Comparison of ENCODE assay signal across 8 cellular contexts in genomic region chr6:147205690-147206600, GRCh38. TPM values are rescaled to one million over a fixed set of nuclear protein-coding genes. Genes with fewer than 3 reads are reported as not detected.
DNase-seq lines count a peak whose midpoint lies in the region; ATAC-seq, FAIRE-seq and TF ChIP-seq lines count a peak whose summit lies in the region.

No MANE protein-coding gene starts in this region.

- H3K9me3 ChIP-seq in iPS-20b (ENCODE audit: insufficient read depth, low read depth, low read length) (no peaks in the 10 kb centered on the region), suprapubic skin (no peaks in the 10 kb centered on the region)

- FAIRE-seq in urothelium cell line (lab: Jason Lieb, UNC): no peak

- H3K36me3 ChIP-seq in iPS-20b (ENCODE audit: insufficient read depth, low read depth, low read length) (no peaks in the 10 kb centered on the region), suprapubic skin (no peaks in the 10 kb centered on the region)

- H3K27me3 Mint-ChIP-seq in CD14-positive monocyte (ENCODE audit: low read depth in 3 of 3): peaks cover 0 to 2% (median 0%) of the 10 kb centered on the region in 3 donors
- no peaks in the 10 kb centered on the region for H3K27me3 Mint-ChIP-seq in activated CD4-positive, alpha-beta memory T cell treated with anti-CD3 and anti-CD28 coated beads for 36 hours

- POLR2A ChIA-PET in activated CD4-positive, alpha-beta memory T cell treated with anti-CD3 and anti-CD28 coated beads for 36 hours (lab: Charles Lee): no interaction called here

- H3K36me3 Mint-ChIP-seq in CD14-positive monocyte: peaks cover 3 to 6% of the 10 kb centered on the region in 2 donors
- H3K36me3 Mint-ChIP-seq in activated CD4-positive, alpha-beta memory T cell treated with anti-CD3 and anti-CD28 coated beads for 36 hours: peaks cover 12% of the 10 kb centered on the region

- no peak for TF ChIP-seq POLR2A in suprapubic skin (IDR thresholded peaks at IDR 0.05)

- no peak for ATAC-seq in GM21723 (IDR thresholded peaks at IDR 0.05; ENCODE audit: unreplicated experiment)

- WGBS in suprapubic skin: 47% methylated on average over 5 of the region's 5 CpGs

- peak overlapping the region; percentile 6 to 62 for H3K4me3 Mint-ChIP-seq in CD14-positive monocyte
- peak overlapping the region; percentile 92 for H3K4me3 Mint-ChIP-seq in activated CD4-positive, alpha-beta memory T cell treated with anti-CD3 and anti-CD28 coated beads for 36 hours

- peak overlapping the region in 1 of 7 donors; percentile 64 for H3K27ac Mint-ChIP-seq in CD14-positive monocyte
- H3K27ac Mint-ChIP-seq in activated CD4-positive, alpha-beta memory T cell treated with anti-CD3 and anti-CD28 coated beads for 36 hours: peak overlapping the region; percentile 31

- no peak overlapping the region for H3K9ac ChIP-seq in iPS-20b (ENCODE audit: low read depth, low read length)

- TF ChIP-seq CTCF in CD14-positive monocyte (IDR thresholded peaks at IDR 0.05): no peak
- TF ChIP-seq CTCF in suprapubic skin (IDR thresholded peaks at IDR 0.05): no peak

- H3K27ac ChIP-seq in iPS-20b (ENCODE audit: low read length) (no peak overlapping the region), suprapubic skin (peak overlapping the region; percentile 20)

- no peaks in the 10 kb centered on the region for H3K9me3 Mint-ChIP-seq in CD14-positive monocyte
- H3K9me3 Mint-ChIP-seq in activated CD4-positive, alpha-beta memory T cell treated with anti-CD3 and anti-CD28 coated beads for 36 hours: no peaks in the 10 kb centered on the region

- DNase-seq in CD14-positive monocyte (ENCODE audit: low spot score) (no peak), HT-29 (ENCODE audit: low spot score) (peak; percentile 43), suprapubic skin (ENCODE audit: low spot score in 2 of 2) (no peak), urothelium cell line (ENCODE audit: low spot score) (no peak), RPMI8226 (no peak)
- DNase-seq in activated CD4-positive, alpha-beta memory T cell treated with anti-CD3 and anti-CD28 coated beads for 36 hours: no peak

- H3K4me1 Mint-ChIP-seq in CD14-positive monocyte: peaks cover 39% of the 10 kb centered on the region
- H3K4me1 Mint-ChIP-seq in activated CD4-positive, alpha-beta memory T cell treated with anti-CD3 and anti-CD28 coated beads for 36 hours (ENCODE audit: low read depth): peaks cover 29% of the 10 kb centered on the region

- CTCF ChIA-PET in activated CD4-positive, alpha-beta memory T cell treated with anti-CD3 and anti-CD28 coated beads for 36 hours (lab: Charles Lee): interaction anchor here (1.2 kb wide), 1 partner anchor 11 kb away, joined by 3 read pairs; no protein-coding TSS in a partner anchor

- H3K4me1 ChIP-seq in iPS-20b (ENCODE audit: insufficient read depth, low read length) (peaks cover 5% of the 10 kb centered on the region; the same call in 1 of the 2 replicates), suprapubic skin (peaks cover 32% of the 10 kb centered on the region)

- peak overlapping the region; percentile 85 for H3K4me3 ChIP-seq in iPS-20b (ENCODE audit: low read length)
- peak overlapping the region; percentile 92 for H3K4me3 ChIP-seq in suprapubic skin

- TF ChIP-seq EP300 in suprapubic skin (IDR thresholded peaks at IDR 0.05): no peak

- intact Hi-C loops in CD14-positive monocyte (cut with micrococcal nuclease): no loop called here
- intact Hi-C loops in activated CD4-positive, alpha-beta memory T cell treated with anti-CD3 and anti-CD28 coated beads for 36 hours (cut with micrococcal nuclease): loop anchor here (10.0 kb wide), 3 partner anchors 939 to 1471 kb away; partner anchors contain the start of genes EPM2A and FBXO30

- H3K27me3 ChIP-seq in iPS-20b (ENCODE audit: insufficient read depth, low read length) (peaks cover 5% of the 10 kb centered on the region; the same call in 1 of the 2 replicates), suprapubic skin (no peaks in the 10 kb centered on the region)

RNA-seq across cellular contexts. Expression of gene STXBP5, which starts 1.7 kb away (rescaled TPM):
- polyA plus RNA-seq in CD14-positive monocyte: 1 to 10 TPM; 1.5 to 2.0 TPM
- 7.9 and 15.1 TPM in 2 replicates for total RNA-seq in HT-29 (2014; rRNA removed; shearing (Covaris generic))
- 10 to 100 TPM; 20.2 to 21.5 TPM for total RNA-seq in activated CD4-positive, alpha-beta memory T cell treated with anti-CD3 and anti-CD28 coated beads for 36 hours
- total RNA-seq in suprapubic skin: 10 to 100 TPM; 55.0 to 65.5 (median 60.3) TPM
